ENCODE assay signal across 10 cellular contexts in genomic region chr6:108872001-108872974, GRCh38. TPM values are rescaled to one million over a fixed set of nuclear protein-coding genes. Genes with fewer than 3 reads are reported as not detected.
A peak's percentile ranks its signal among the peaks of the same experiment; 100 is the strongest.
DNase-seq lines count a peak whose midpoint lies in the region; ATAC-seq, FAIRE-seq and TF ChIP-seq lines count a peak whose summit lies in the region.
"Had no signal": no experiment of that assay in that cellular context is flagged by ENCODE, and none has a peak within 500 bp of the region (broad histone marks: within the 10 kb centered on the region; RNA-seq: fewer than 3 reads in every experiment).

No MANE protein-coding gene starts in this region.

- DNase-seq in activated T-cell treated with anti-CD3 and anti-CD28 coated beads, Interleukin-2, amount 50 U/mL, for 24 hours = peak; percentile 50
- no peak for DNase-seq in activated T-cell treated with anti-CD3 and anti-CD28 coated beads, Interleukin-2, amount 50 U/mL, for 4 hours
- DNase-seq in Peyer's patch (peak in 2 of 3 donors; percentile 47 to 74), dorsolateral prefrontal cortex (peak in 8 of 10 donors; percentile 15 to 79 (median 60)), small intestine (peak; percentile 27), NCI-H2227 (lab: John Stamatoyannopoulos, UW; ENCODE audit: unreplicated experiment) (no peak), mesenteric fat pad (ENCODE audit: low spot score) (no peak)
- DNase-seq: AML-193, pancreas had no signal

- no peak for TF ChIP-seq POLR2A in Peyer's patch (IDR thresholded peaks at IDR 0.05)

- intact Hi-C loops in dorsolateral prefrontal cortex (cut with DNase I) = no loop called here

- no peaks in the 10 kb centered on the region for H3K27me3 Mint-ChIP-seq in activated T-cell treated with anti-CD3 and anti-CD28 coated beads, Interleukin-2, amount 50 U/mL, for 24 hours
- no peaks in the 10 kb centered on the region for H3K27me3 Mint-ChIP-seq in activated T-cell treated with anti-CD3 and anti-CD28 coated beads, Interleukin-2, amount 50 U/mL, for 4 hours (ENCODE audit: low read depth)

- H3K4me3 ChIP-seq in Peyer's patch = no peak overlapping the region
- H3K4me3 ChIP-seq in dorsolateral prefrontal cortex = no peak overlapping the region
- H3K4me3 ChIP-seq in small intestine (ENCODE audit: low read depth in 1 of 2, low read length in 2 of 2) = no peak overlapping the region
- H3K4me3 ChIP-seq: pancreas had no signal

- H3K4me3 Mint-ChIP-seq in activated T-cell treated with anti-CD3 and anti-CD28 coated beads, Interleukin-2, amount 50 U/mL, for 24 hours = no peak overlapping the region
- H3K4me3 Mint-ChIP-seq in activated T-cell treated with anti-CD3 and anti-CD28 coated beads, Interleukin-2, amount 50 U/mL, for 4 hours = no peak overlapping the region

- no peaks in the 10 kb centered on the region for H3K9me3 ChIP-seq in Peyer's patch
- no peaks in the 10 kb centered on the region for H3K9me3 ChIP-seq in small intestine (ENCODE audit: control insufficient read depth, low read depth)
- H3K9me3 ChIP-seq: pancreas had no signal

- H3K27me3 ChIP-seq in Peyer's patch (no peaks in the 10 kb centered on the region), dorsolateral prefrontal cortex (no peaks in the 10 kb centered on the region), small intestine (ENCODE audit: control insufficient read depth in 2 of 2, insufficient read depth in 2 of 2, low read length in 2 of 2) (no peaks in the 10 kb centered on the region)
- H3K27me3 ChIP-seq: pancreas had no signal

- H3K9me3 Mint-ChIP-seq in activated T-cell treated with anti-CD3 and anti-CD28 coated beads, Interleukin-2, amount 50 U/mL, for 24 hours = no peaks in the 10 kb centered on the region
- no peaks in the 10 kb centered on the region for H3K9me3 Mint-ChIP-seq in activated T-cell treated with anti-CD3 and anti-CD28 coated beads, Interleukin-2, amount 50 U/mL, for 4 hours

- no peak for ATAC-seq in activated T-cell treated with anti-CD3 and anti-CD28 coated beads, Interleukin-2, amount 50 U/mL, for 4 hours
- ATAC-seq in HG03108 (IDR thresholded peaks at IDR 0.05; ENCODE audit: unreplicated experiment) = no peak

- H3K27ac ChIP-seq in Peyer's patch = peak overlapping the region in 3 of 4 donors; percentile 28 to 72 (median 47)
- H3K27ac ChIP-seq in dorsolateral prefrontal cortex = peak overlapping the region in 56 of 59 donors; percentile 5 to 91 (median 66)
- H3K27ac ChIP-seq in small intestine (ENCODE audit: low read depth in 1 of 2, low read length in 1 of 2) = peak overlapping the region; percentile 19 to 68
- H3K27ac ChIP-seq: pancreas had no signal

- H3K36me3 ChIP-seq in Peyer's patch (no peaks in the 10 kb centered on the region), small intestine (ENCODE audit: control insufficient read depth in 2 of 2, insufficient read depth in 2 of 2, low read length in 2 of 2) (peaks cover 2 to 3% of the 10 kb centered on the region in 2 donors)
- H3K36me3 ChIP-seq: pancreas had no signal

- 76 to 88% (median 78%) methylated on average over 11 of the region's 11 CpGs for WGBS in small intestine, 3 donors

- peaks cover 49% of the 10 kb centered on the region for H3K4me1 Mint-ChIP-seq in activated T-cell treated with anti-CD3 and anti-CD28 coated beads, Interleukin-2, amount 50 U/mL, for 24 hours (ENCODE audit: low read depth)
- H3K4me1 Mint-ChIP-seq in activated T-cell treated with anti-CD3 and anti-CD28 coated beads, Interleukin-2, amount 50 U/mL, for 4 hours (ENCODE audit: low read depth) = peaks cover 49% of the 10 kb centered on the region

- no peak for FAIRE-seq in small intestine (lab: Jason Lieb, UNC)
- FAIRE-seq: pancreas had no signal

- no peak for TF ChIP-seq CTCF in Peyer's patch (IDR thresholded peaks at IDR 0.05)
- no peak for TF ChIP-seq CTCF in dorsolateral prefrontal cortex (IDR thresholded peaks at IDR 0.05 in 54 of 56, conservative IDR thresholded peaks at IDR 0.05 in 2 of 56; ENCODE audit: low read depth in 1 of 56, partially characterized antibody in 56 of 56)

- peak overlapping the region; percentile 61 for H3K27ac Mint-ChIP-seq in activated T-cell treated with anti-CD3 and anti-CD28 coated beads, Interleukin-2, amount 50 U/mL, for 24 hours

- peaks cover 25% of the 10 kb centered on the region for H3K36me3 Mint-ChIP-seq in activated T-cell treated with anti-CD3 and anti-CD28 coated beads, Interleukin-2, amount 50 U/mL, for 24 hours (ENCODE audit: low read depth)
- H3K36me3 Mint-ChIP-seq in activated T-cell treated with anti-CD3 and anti-CD28 coated beads, Interleukin-2, amount 50 U/mL, for 4 hours (ENCODE audit: insufficient read depth) = peaks cover 9% of the 10 kb centered on the region

- H3K4me1 ChIP-seq in Peyer's patch (peaks cover 0 to 7% (median 3%) of the 10 kb centered on the region in 4 donors), small intestine (ENCODE audit: control insufficient read depth in 2 of 2, insufficient read depth in 1 of 2, low read depth in 1 of 2, low read length in 1 of 2) (peaks cover 0 to 8% of the 10 kb centered on the region in 2 donors)

RNA-seq across cellular contexts. Expression of gene ARMC2, which starts 24.1 kb away (rescaled TPM):
- total RNA-seq in activated T-cell treated with anti-CD3 and anti-CD28 coated beads, Interleukin-2, amount 50 U/mL, for 4 hours = 1 to 10 TPM; 2.2 to 2.8 (median 2.3) TPM
- total RNA-seq in Peyer's patch (10 to 100 TPM in 1 of 4 donors, 1 to 10 TPM in 2, under 1 TPM in 1; 0.53 to 29.7 (median 4.4) TPM), dorsolateral prefrontal cortex (10 to 100 TPM; 21.4 to 65.7 (median 42.0) TPM), mesenteric fat pad (10.0 TPM)
- 1 to 10 TPM in 2 of 3 donors, under 1 TPM in 1; 0.22 to 4.1 (median 1.7) TPM for polyA plus RNA-seq in small intestine

Comparison
In these comparisons a context has a peak if more than half of its experiments do, and no peak if none do; other contexts are left out.
1. DNase-seq: peak in activated T-cell treated with anti-CD3 and anti-CD28 coated beads, Interleukin-2, amount 50 U/mL, for 24 hours (single experiment), Peyer's patch (2 of 3), dorsolateral prefrontal cortex (8 of 10) and small intestine (single experiment); none in activated T-cell treated with anti-CD3 and anti-CD28 coated beads, Interleukin-2, amount 50 U/mL, for 4 hours (single experiment), NCI-H2227 (single experiment) and mesenteric fat pad (single experiment).
2. Peak in every context shown above with its lines, with median percentiles within 50 percentile points of each other: H3K27ac ChIP-seq.